Comparison of ENCODE assay signal across 4 cellular contexts in the genomic region with DNA sequence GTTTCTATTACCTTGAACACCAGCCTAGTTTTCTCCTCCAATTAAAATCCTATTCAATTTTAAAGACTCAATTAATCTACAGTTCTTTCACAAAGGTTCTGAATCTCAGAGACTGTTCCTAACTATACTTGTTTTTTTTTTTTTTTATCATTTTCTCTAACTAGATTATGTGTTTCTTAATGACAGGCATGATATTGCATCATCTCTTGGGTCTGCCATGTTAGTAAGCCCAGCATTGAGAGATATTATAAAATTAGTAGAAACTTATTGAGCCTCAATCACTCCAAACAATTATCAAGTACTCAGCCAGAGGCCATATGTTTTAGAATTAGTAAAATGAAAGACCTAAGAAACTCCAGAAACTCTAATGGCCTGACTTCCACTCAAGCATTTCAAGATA.
TF ChIP-seq lines count a peak whose summit lies in the region.

No MANE protein-coding gene starts in this region.

TF ChIP-seq in HepG2, 621 proteins besides CTCF, POLR2A, EP300 and RAD21 (continues in another document):
- TF ChIP-seq, protein P1, sequence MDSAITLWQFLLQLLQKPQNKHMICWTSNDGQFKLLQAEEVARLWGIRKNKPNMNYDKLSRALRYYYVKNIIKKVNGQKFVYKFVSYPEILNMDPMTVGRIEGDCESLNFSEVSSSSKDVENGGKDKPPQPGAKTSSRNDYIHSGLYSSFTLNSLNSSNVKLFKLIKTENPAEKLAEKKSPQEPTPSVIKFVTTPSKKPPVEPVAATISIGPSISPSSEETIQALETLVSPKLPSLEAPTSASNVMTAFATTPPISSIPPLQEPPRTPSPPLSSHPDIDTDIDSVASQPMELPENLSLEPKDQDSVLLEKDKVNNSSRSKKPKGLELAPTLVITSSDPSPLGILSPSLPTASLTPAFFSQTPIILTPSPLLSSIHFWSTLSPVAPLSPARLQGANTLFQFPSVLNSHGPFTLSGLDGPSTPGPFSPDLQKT (CRISPR knock-in tag; IDR thresholded peaks at IDR 0.05; ENCODE audit: borderline replicate concordance), result no peak
- TF ChIP-seq ZNF431 (CRISPR knock-in tag; IDR thresholded peaks at IDR 0.05; ENCODE audit: borderline replicate concordance, low read depth), result no peak
- TF ChIP-seq, protein P2, sequence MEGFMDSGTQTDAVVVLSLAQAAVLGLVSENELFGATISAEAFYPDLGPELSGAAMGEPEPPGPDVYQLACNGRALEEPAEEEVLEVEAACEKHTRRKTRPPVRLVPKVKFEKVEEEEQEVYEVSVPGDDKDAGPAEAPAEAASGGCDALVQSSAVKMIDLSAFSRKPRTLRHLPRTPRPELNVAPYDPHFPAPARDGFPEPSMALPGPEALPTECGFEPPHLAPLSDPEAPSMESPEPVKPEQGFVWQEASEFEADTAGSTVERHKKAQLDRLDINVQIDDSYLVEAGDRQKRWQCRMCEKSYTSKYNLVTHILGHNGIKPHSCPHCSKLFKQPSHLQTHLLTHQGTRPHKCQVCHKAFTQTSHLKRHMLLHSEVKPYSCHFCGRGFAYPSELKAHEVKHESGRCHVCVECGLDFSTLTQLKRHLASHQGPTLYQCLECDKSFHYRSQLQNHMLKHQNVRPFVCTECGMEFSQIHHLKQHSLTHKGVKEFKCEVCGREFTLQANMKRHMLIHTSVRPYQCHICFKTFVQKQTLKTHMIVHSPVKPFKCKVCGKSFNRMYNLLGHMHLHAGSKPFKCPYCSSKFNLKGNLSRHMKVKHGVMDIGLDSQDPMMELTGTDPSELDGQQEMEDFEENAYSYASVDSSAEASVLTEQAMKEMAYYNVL (CRISPR knock-in tag; IDR thresholded peaks at IDR 0.05; ENCODE audit: borderline replicate concordance), result no peak
- no peak for TF ChIP-seq GTF3A (CRISPR knock-in tag; conservative IDR thresholded peaks at IDR 0.05)
- 0 out of 2 replicates have a peak, but pooled peaks have one; percentile 44 for TF ChIP-seq ATF7 (IDR thresholded peaks at IDR 0.05)
- no peak for TF ChIP-seq ATF7 (CRISPR knock-in tag; IDR thresholded peaks at IDR 0.05)
- TF ChIP-seq ZNF263 (CRISPR knock-in tag; IDR thresholded peaks at IDR 0.05), result no peak

TF ChIP-seq in IMR-90, 13 proteins besides CTCF, POLR2A, EP300 and RAD21:
- TF ChIP-seq CEBPB (IDR thresholded peaks at IDR 0.05; ENCODE audit: low read depth, low read length) (peak; percentile 56; the same call in 1 of the 2 replicates), MAFK (IDR thresholded peaks at IDR 0.05; ENCODE audit: low read depth, low read length) (no peak)

TF ChIP-seq in K562, 482 proteins besides CTCF, POLR2A, EP300 and RAD21:
- TF ChIP-seq ZNF584 (CRISPR knock-in tag; IDR thresholded peaks at IDR 0.05; ENCODE audit: low read depth) (no peak), CEBPG (CRISPR knock-in tag; IDR thresholded peaks at IDR 0.05) (no peak), CEBPG (tag; conservative IDR thresholded peaks at IDR 0.05 in 1 of 2, IDR thresholded peaks at IDR 0.05 in 1 of 2) (peak in 1 of 2 experiments; percentile 64; a peak in 2 of 4 replicates), RCOR1 (IDR thresholded peaks at IDR 0.05; ENCODE audit: borderline replicate concordance in 1 of 2, low read depth in 2 of 2, low read length in 2 of 2) (no peak), SUPT5H (IDR thresholded peaks at IDR 0.05) (no peak), CEBPB (tag; IDR thresholded peaks at IDR 0.05) (0 out of 2 replicates have a peak, but pooled peaks have one; percentile 12)
- TF ChIP-seq, protein P3, sequence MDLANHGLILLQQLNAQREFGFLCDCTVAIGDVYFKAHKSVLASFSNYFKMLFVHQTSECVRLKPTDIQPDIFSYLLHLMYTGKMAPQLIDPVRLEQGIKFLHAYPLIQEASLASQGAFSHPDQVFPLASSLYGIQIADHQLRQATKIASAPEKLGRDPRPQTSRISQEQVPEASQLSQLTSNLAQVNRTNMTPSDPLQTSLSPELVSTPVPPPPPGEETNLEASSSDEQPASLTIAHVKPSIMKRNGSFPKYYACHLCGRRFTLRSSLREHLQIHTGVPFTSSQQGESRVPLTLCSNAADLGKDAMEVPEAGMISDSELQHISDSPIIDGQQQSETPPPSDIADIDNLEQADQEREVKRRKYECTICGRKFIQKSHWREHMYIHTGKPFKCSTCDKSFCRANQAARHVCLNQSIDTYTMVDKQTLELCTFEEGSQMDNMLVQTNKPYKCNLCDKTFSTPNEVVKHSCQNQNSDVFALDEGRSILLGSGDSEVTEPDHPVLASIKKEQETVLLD (IDR thresholded peaks at IDR 0.05), result no peak
- TF ChIP-seq, protein P4, sequence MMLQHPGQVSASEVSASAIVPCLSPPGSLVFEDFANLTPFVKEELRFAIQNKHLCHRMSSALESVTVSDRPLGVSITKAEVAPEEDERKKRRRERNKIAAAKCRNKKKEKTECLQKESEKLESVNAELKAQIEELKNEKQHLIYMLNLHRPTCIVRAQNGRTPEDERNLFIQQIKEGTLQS (IDR thresholded peaks at IDR 0.05), result peak; percentile 8; the same call in 1 of the 2 replicates
- TF ChIP-seq, protein P4 (CRISPR knock-in tag; conservative IDR thresholded peaks at IDR 0.05), result no peak
TF ChIP-seq in K562: peak in this region for 3.

TF ChIP-seq in H1, 55 proteins besides CTCF, POLR2A, EP300 and RAD21:
- no peak for TF ChIP-seq SP1 (IDR thresholded peaks at IDR 0.05; ENCODE audit: low read depth, low read length)
- TF ChIP-seq CEBPB (IDR thresholded peaks at IDR 0.05; ENCODE audit: low read depth, low read length), result peak; percentile 59; the same call in 1 of the 2 replicates
